Comparison of ENCODE assay signal across 10 cellular contexts in the genomic region with DNA sequence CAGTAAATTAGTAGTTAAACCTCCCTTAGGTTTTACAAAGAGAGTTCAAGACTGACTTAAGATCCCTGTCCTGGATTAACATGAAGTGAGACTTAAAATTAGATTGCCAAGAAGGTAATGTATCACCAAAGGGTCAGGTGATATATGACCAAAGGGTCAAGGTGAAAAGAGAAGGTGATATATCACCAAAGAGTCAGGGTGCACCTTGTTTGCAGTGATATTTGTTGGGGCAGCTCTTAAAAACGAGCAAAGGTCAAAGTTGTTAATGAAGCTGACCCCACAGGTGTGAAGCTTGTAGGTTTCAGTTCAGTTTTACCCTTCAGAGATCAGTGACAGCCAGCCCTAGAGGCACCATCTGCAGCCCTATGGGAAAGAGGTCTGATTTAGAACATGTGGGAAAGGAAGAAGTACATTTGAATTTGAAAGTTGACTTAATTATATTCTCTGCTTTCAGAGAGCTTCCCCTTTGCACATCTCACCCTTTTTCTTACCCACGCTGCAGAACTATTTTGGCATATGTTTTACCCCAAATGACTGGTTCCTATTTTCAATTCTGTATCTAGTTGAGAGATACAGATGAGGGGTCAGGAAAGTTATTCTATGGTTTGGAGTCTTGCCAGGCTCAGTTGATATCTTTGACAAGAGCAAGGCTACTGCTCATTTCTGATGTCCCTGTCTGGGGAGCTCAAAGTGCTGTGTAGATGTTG.
A peak's percentile ranks its signal among the peaks of the same experiment; 100 is the strongest.
DNase-seq lines count a peak whose midpoint lies in the region; ATAC-seq, FAIRE-seq and TF ChIP-seq lines count a peak whose summit lies in the region.
"Had no signal": no experiment of that assay in that cellular context is flagged by ENCODE, and none has a peak within 500 bp of the region (broad histone marks: within the 10 kb centered on the region; RNA-seq: fewer than 3 reads in every experiment).

No MANE protein-coding gene starts in this region.

- H3K4me1 ChIP-seq in GM12878 (ENCODE audit: control insufficient read depth, insufficient read depth, low read length), result peaks cover 62% of the 10 kb centered on the region
- peaks cover 0 to 5% (median 0%) of the 10 kb centered on the region in 4 donors for H3K4me1 ChIP-seq in upper lobe of left lung

- intact Hi-C loops in GM12878 (cut with micrococcal nuclease; ENCODE audit: unreplicated experiment), result loop anchor here (1.0 to 5.0 kb wide), 4 partner anchors 18 to 170 kb away; partner anchors contain the start of gene S1PR1

- TF ChIP-seq POLR2A in GM12878 (IDR thresholded peaks at IDR 0.05; ENCODE audit: low read depth, low read length), result peak; percentile 70
- no peak for TF ChIP-seq POLR2A in upper lobe of left lung (IDR thresholded peaks at IDR 0.05)

- TF ChIP-seq CTCF in GM12878 (IDR thresholded peaks at IDR 0.05 in 2 of 3, conservative IDR thresholded peaks at IDR 0.05 in 1 of 3; ENCODE audit: control insufficient read depth in 2 of 3, extremely low read depth in 1 of 3, insufficient read depth in 1 of 3, low read depth in 3 of 3, low read length in 3 of 3) (no peak), upper lobe of left lung (IDR thresholded peaks at IDR 0.05) (no peak)

- WGBS in GM12878 (ENCODE audit: insufficient coverage, insufficient replicate concordance, low lambda C conversion rate, missing lambda C conversion rate), result 0% methylated on average over 2 of the region's 2 CpGs
- WGBS in upper lobe of left lung, 2 donors, result 60 to 63% methylated on average over 2 of the region's 2 CpGs

- H3K4me3 ChIP-seq in GM12878 (no peak overlapping the region), upper lobe of left lung (no peak overlapping the region)

- peak overlapping the region; percentile 77 for H3K9ac ChIP-seq in GM12878 (ENCODE audit: control insufficient read depth, insufficient read depth, low read length)

- peak; percentile 83 to 90; a peak in 3 of 4 replicates for TF ChIP-seq EP300 in GM12878 (IDR thresholded peaks at IDR 0.05; ENCODE audit: borderline replicate concordance in 1 of 2, control insufficient read depth in 1 of 2, low read depth in 2 of 2, low read length in 2 of 2)
- no peak for TF ChIP-seq EP300 in upper lobe of left lung (IDR thresholded peaks at IDR 0.05)

- SMC1A ChIA-PET in GM12878 (lab: Charles Lee; ENCODE audit: uncharacterized antibody, unreplicated experiment), result interaction anchor here (0.8 to 33.8 kb wide), 25 partner anchors 10 to 270 kb away, joined by 3 to 618 read pairs (median 6); no protein-coding TSS in a partner anchor

- ATAC-seq in GM18517 (IDR thresholded peaks at IDR 0.05; ENCODE audit: unreplicated experiment) (peak; percentile 88), GM21515 (IDR thresholded peaks at IDR 0.05; ENCODE audit: unreplicated experiment) (peak; percentile 80), HG03139 (IDR thresholded peaks at IDR 0.05; ENCODE audit: unreplicated experiment) (peak; percentile 71), GM12878 (peak; percentile 67), upper lobe of left lung (ENCODE audit: low FRiP score in 2 of 2) (no peak)
- ATAC-seq: left ventricle myocardium superior had no signal

- DNase-seq in GM12878 (ENCODE audit: low read depth, low spot score) (peak; percentile 100), NCI-H1694 (lab: John Stamatoyannopoulos, UW) (no peak), upper lobe of left lung (no peak), NCI-H1417 (lab: John Stamatoyannopoulos, UW) (no peak), NCI-H510A treated with DMSO at 0.1 percent for 48 hours (lab: John Stamatoyannopoulos, UW) (no peak)
- DNase-seq: left ventricle myocardium superior had no signal

- POLR2A ChIA-PET in GM12878 (lab: Charles Lee), result interaction anchor here (0.7 to 12.2 kb wide), 19 partner anchors 8 to 117 kb away, joined by 3 to 209 read pairs (median 7); no protein-coding TSS in a partner anchor

- CTCF ChIA-PET in GM12878 (lab: Yijun Ruan, JAX), result interaction anchor here (0.7 to 12.2 kb wide), 24 partner anchors 9 to 271 kb away, joined by 3 to 323 read pairs (median 6); no protein-coding TSS in a partner anchor

- H3K9me3 ChIP-seq in GM12878 (replicated peaks; ENCODE audit: control insufficient read depth, insufficient read depth, low read length) (peaks cover 10% of the 10 kb centered on the region), upper lobe of left lung (no peaks in the 10 kb centered on the region)

- BruUV-seq in GM12878 (replicated peaks; lab: Mats Ljungman, UMichigan), result no TSS peak

- H3K36me3 ChIP-seq in GM12878 (ENCODE audit: control insufficient read depth in 2 of 2, insufficient read depth in 2 of 2, low read length in 1 of 2) (peaks cover 0 to 6% of the 10 kb centered on the region in 2 experiments; a peak in 1 of 4 replicates), upper lobe of left lung (no peaks in the 10 kb centered on the region)

- peak overlapping the region; percentile 75 for H3K4me2 ChIP-seq in GM12878 (ENCODE audit: control insufficient read depth, insufficient read depth)

- H3K79me2 ChIP-seq in GM12878 (ENCODE audit: control insufficient read depth, insufficient read depth, low read length), result peaks cover 12% of the 10 kb centered on the region

- in situ Hi-C loops in GM12878 (cut with MboI), result no loop called here

- H3K27me3 ChIP-seq in GM12878 (replicated peaks in 1 of 2; ENCODE audit: control insufficient read depth in 2 of 2, insufficient read depth in 2 of 2, low read length in 1 of 2), result no peaks in the 10 kb centered on the region
- no peaks in the 10 kb centered on the region for H3K27me3 ChIP-seq in upper lobe of left lung

- H3K27ac ChIP-seq in GM12878 (ENCODE audit: control insufficient read depth, insufficient read depth) (peak overlapping the region; percentile 98), upper lobe of left lung (no peak overlapping the region)

- H2AFZ ChIP-seq in GM12878 (ENCODE audit: control insufficient read depth, low read depth, low read length), result no peak overlapping the region

- no peaks in the 10 kb centered on the region for H4K20me1 ChIP-seq in GM12878 (ENCODE audit: control insufficient read depth, insufficient read depth)

- RAD21 ChIA-PET in GM12878 (lab: Charles Lee; ENCODE audit: unreplicated experiment), result interaction anchor here (0.7 to 10.8 kb wide), 29 partner anchors 10 to 487 kb away, joined by 3 to 503 read pairs (median 4); partner anchors contain the start of gene DPH5

- peak; percentile 88 for FAIRE-seq in GM12878 (lab: Jason Lieb, UNC)
- FAIRE-seq: HTR-8/SVneo had no signal

- peak; percentile 39 for TF ChIP-seq RAD21 in GM12878 (IDR thresholded peaks at IDR 0.05; ENCODE audit: insufficient read depth, low read depth, low read length)

TF ChIP-seq in GM12878, 131 proteins besides CTCF, POLR2A, EP300 and RAD21 (continues in another document):
- TF ChIP-seq CREM (IDR thresholded peaks at IDR 0.05; ENCODE audit: low read depth) (peak; percentile 82), TAF1 (IDR thresholded peaks at IDR 0.05; ENCODE audit: borderline replicate concordance, low read depth, low read length) (peak; percentile 91), ZZZ3 (IDR thresholded peaks at IDR 0.05; ENCODE audit: control insufficient read depth, insufficient read length, low read depth) (no peak), NFIC (IDR thresholded peaks at IDR 0.05; ENCODE audit: low read depth, low read length) (peak; percentile 100), NFXL1 (IDR thresholded peaks at IDR 0.05; ENCODE audit: borderline replicate concordance) (no peak), RFX5 (IDR thresholded peaks at IDR 0.05; ENCODE audit: low read depth, low read length) (no peak), HCFC1 (IDR thresholded peaks at IDR 0.05; ENCODE audit: low read length) (no peak), SPI1 (IDR thresholded peaks at IDR 0.05; ENCODE audit: borderline replicate concordance, insufficient read depth, low read depth, low read length) (peak; percentile 89), EED (IDR thresholded peaks at IDR 0.05; ENCODE audit: low read depth) (peak; percentile 97), RAD51 (IDR thresholded peaks at IDR 0.05) (peak; percentile 78)
- TF ChIP-seq, protein P1, sequence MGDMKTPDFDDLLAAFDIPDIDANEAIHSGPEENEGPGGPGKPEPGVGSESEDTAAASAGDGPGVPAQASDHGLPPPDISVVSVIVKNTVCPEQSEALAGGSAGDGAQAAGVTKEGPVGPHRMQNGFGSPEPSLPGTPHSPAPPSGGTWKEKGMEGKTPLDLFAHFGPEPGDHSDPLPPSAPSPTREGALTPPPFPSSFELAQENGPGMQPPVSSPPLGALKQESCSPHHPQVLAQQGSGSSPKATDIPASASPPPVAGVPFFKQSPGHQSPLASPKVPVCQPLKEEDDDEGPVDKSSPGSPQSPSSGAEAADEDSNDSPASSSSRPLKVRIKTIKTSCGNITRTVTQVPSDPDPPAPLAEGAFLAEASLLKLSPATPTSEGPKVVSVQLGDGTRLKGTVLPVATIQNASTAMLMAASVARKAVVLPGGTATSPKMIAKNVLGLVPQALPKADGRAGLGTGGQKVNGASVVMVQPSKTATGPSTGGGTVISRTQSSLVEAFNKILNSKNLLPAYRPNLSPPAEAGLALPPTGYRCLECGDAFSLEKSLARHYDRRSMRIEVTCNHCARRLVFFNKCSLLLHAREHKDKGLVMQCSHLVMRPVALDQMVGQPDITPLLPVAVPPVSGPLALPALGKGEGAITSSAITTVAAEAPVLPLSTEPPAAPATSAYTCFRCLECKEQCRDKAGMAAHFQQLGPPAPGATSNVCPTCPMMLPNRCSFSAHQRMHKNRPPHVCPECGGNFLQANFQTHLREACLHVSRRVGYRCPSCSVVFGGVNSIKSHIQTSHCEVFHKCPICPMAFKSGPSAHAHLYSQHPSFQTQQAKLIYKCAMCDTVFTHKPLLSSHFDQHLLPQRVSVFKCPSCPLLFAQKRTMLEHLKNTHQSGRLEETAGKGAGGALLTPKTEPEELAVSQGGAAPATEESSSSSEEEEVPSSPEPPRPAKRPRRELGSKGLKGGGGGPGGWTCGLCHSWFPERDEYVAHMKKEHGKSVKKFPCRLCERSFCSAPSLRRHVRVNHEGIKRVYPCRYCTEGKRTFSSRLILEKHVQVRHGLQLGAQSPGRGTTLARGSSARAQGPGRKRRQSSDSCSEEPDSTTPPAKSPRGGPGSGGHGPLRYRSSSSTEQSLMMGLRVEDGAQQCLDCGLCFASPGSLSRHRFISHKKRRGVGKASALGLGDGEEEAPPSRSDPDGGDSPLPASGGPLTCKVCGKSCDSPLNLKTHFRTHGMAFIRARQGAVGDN (IDR thresholded peaks at IDR 0.05), result peak; percentile 100
- TF ChIP-seq, protein P2, sequence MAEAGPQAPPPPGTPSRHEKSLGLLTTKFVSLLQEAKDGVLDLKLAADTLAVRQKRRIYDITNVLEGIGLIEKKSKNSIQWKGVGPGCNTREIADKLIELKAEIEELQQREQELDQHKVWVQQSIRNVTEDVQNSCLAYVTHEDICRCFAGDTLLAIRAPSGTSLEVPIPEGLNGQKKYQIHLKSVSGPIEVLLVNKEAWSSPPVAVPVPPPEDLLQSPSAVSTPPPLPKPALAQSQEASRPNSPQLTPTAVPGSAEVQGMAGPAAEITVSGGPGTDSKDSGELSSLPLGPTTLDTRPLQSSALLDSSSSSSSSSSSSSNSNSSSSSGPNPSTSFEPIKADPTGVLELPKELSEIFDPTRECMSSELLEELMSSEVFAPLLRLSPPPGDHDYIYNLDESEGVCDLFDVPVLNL (IDR thresholded peaks at IDR 0.05; ENCODE audit: low read depth, low read length), result no peak

Comparison
In these comparisons a context has a peak if more than half of its experiments do, and no peak if none do; other contexts are left out.
1. ATAC-seq: peak in GM18517 (single experiment), GM21515 (single experiment), HG03139 (single experiment) and GM12878 (single experiment); none in upper lobe of left lung (0 of 2).